ENCODE assay signal across 8 cellular contexts in the genomic region with DNA sequence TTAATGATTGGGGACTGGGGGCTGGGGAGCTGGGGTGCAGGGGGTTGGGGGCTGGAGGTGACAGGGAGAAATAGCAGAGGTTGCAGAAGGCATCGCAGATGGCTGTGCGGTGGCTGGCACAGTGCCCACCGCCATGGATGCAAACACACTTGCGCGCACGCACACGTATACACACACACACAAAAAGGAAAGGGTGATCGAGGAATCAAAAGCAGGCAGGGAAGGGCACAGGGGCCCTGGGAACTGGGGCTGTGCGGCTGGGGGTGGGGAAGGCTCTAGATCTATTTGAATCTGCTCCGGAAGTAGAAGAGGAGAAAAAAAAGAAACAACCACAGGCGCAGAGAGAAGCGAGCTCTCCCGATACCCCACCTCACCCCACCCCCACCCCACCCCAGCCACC. TPM values are rescaled to one million over a fixed set of nuclear protein-coding genes. Genes with fewer than 3 reads are reported as not detected.
DNase-seq lines count a peak whose midpoint lies in the region; ATAC-seq and TF ChIP-seq lines count a peak whose summit lies in the region.

No MANE protein-coding gene starts in this region.

- no peaks in the 10 kb centered on the region for H3K36me3 Mint-ChIP-seq in activated CD4-positive, alpha-beta T cell treated with anti-CD3 and anti-CD28 coated beads, Interleukin-2, amount 10 ng/mL, durations not matched to agents 24 days and 14 days (ENCODE audit: low read depth)

- TF ChIP-seq CTCF in tibial artery (IDR thresholded peaks at IDR 0.05) = no peak

- H3K27me3 ChIP-seq in tibial artery = no peaks in the 10 kb centered on the region

- no peaks in the 10 kb centered on the region for H3K36me3 ChIP-seq in tibial artery

- no peak overlapping the region for H3K4me3 ChIP-seq in tibial artery

- H3K27me3 Mint-ChIP-seq in activated CD4-positive, alpha-beta T cell treated with anti-CD3 and anti-CD28 coated beads, Interleukin-2, amount 10 ng/mL, durations not matched to agents 24 days and 14 days = no peaks in the 10 kb centered on the region
- no peaks in the 10 kb centered on the region for H3K27me3 Mint-ChIP-seq in stimulated activated naive CD8-positive, alpha-beta T cell treated with anti-CD3 and anti-CD28 coated beads, Interleukin-15, amount 100 ng/mL, for 72 hours

- H3K27ac ChIP-seq in angular gyrus (ENCODE audit: low read depth, low read length) (peak overlapping the region; percentile 79), tibial artery (no peak overlapping the region)

- peak overlapping the region; percentile 4 for H3K27ac Mint-ChIP-seq in activated CD4-positive, alpha-beta T cell treated with anti-CD3 and anti-CD28 coated beads, Interleukin-2, amount 10 ng/mL, durations not matched to agents 24 days and 14 days
- peak overlapping the region in 1 of 2 donors; percentile 92 for H3K27ac Mint-ChIP-seq in stimulated activated naive CD8-positive, alpha-beta T cell treated with anti-CD3 and anti-CD28 coated beads, Interleukin-15, amount 100 ng/mL, for 72 hours

- intact Hi-C loops in activated CD4-positive, alpha-beta T cell treated with anti-CD3 and anti-CD28 coated beads, Interleukin-2, amount 10 ng/mL, durations not matched to agents 24 days and 14 days (cut with micrococcal nuclease) = no loop called here
- intact Hi-C loops in tibial artery (cut with DNase I; ENCODE audit: low total_unique reads) = no loop called here

- no peaks in the 10 kb centered on the region for H3K9me3 ChIP-seq in tibial artery

- peaks cover 2% of the 10 kb centered on the region for H3K4me1 Mint-ChIP-seq in activated CD4-positive, alpha-beta T cell treated with anti-CD3 and anti-CD28 coated beads, Interleukin-2, amount 10 ng/mL, durations not matched to agents 24 days and 14 days
- H3K4me1 Mint-ChIP-seq in stimulated activated naive CD8-positive, alpha-beta T cell treated with anti-CD3 and anti-CD28 coated beads, Interleukin-15, amount 100 ng/mL, for 72 hours = peaks cover 9% of the 10 kb centered on the region

- H3K9me3 Mint-ChIP-seq in activated CD4-positive, alpha-beta T cell treated with anti-CD3 and anti-CD28 coated beads, Interleukin-2, amount 10 ng/mL, durations not matched to agents 24 days and 14 days = no peaks in the 10 kb centered on the region
- H3K9me3 Mint-ChIP-seq in stimulated activated naive CD8-positive, alpha-beta T cell treated with anti-CD3 and anti-CD28 coated beads, Interleukin-15, amount 100 ng/mL, for 72 hours = no peaks in the 10 kb centered on the region

- peak; percentile 55 for ATAC-seq in stimulated activated naive CD8-positive, alpha-beta T cell treated with anti-CD3 and anti-CD28 coated beads, Interleukin-15, amount 100 ng/mL, for 72 hours
- no peak for ATAC-seq in HG03159 (IDR thresholded peaks at IDR 0.05; ENCODE audit: unreplicated experiment)

- DNase-seq in activated CD4-positive, alpha-beta T cell treated with anti-CD3 and anti-CD28 coated beads, Interleukin-2, amount 10 ng/mL, durations not matched to agents 24 days and 14 days = no peak
- no peak for DNase-seq in activated CD4-positive, alpha-beta T cell treated with anti-CD3 and anti-CD28 coated beads for 4 hours
- DNase-seq in NCI-H524 (lab: John Stamatoyannopoulos, UW) (peak; percentile 91 to 97), tibial artery (no peak), dedifferentiated amniotic fluid mesenchymal stem cell (ENCODE audit: extremely low spot score) (no peak)
- DNase-seq in stimulated activated naive CD8-positive, alpha-beta T cell treated with anti-CD3 and anti-CD28 coated beads, Interleukin-15, amount 100 ng/mL, for 72 hours = peak in 1 of 2 donors; percentile 10

- no peaks in the 10 kb centered on the region for H3K4me1 ChIP-seq in tibial artery

- H3K4me3 Mint-ChIP-seq in activated CD4-positive, alpha-beta T cell treated with anti-CD3 and anti-CD28 coated beads, Interleukin-2, amount 10 ng/mL, durations not matched to agents 24 days and 14 days = peak overlapping the region; percentile 51
- H3K4me3 Mint-ChIP-seq in stimulated activated naive CD8-positive, alpha-beta T cell treated with anti-CD3 and anti-CD28 coated beads, Interleukin-15, amount 100 ng/mL, for 72 hours = peak overlapping the region; percentile 73 to 75

RNA-seq across cellular contexts. Expression of a gene that starts 39.4 kb away (rescaled TPM):
- total RNA-seq in activated CD4-positive, alpha-beta T cell treated with anti-CD3 and anti-CD28 coated beads, Interleukin-2, amount 10 ng/mL, durations not matched to agents 24 days and 14 days = 1.8 and 2.8 TPM in 2 replicates

RNA-seq across cellular contexts. Expression of a gene that starts 42.7 kb away (rescaled TPM):
- 78.6 and 79.2 TPM in 2 replicates for total RNA-seq in activated CD4-positive, alpha-beta T cell treated with anti-CD3 and anti-CD28 coated beads, Interleukin-2, amount 10 ng/mL, durations not matched to agents 24 days and 14 days

RNA-seq across cellular contexts. Expression of a gene that starts 43.9 kb away (rescaled TPM):
- total RNA-seq in activated CD4-positive, alpha-beta T cell treated with anti-CD3 and anti-CD28 coated beads, Interleukin-2, amount 10 ng/mL, durations not matched to agents 24 days and 14 days = 14.5 and 16.7 TPM in 2 replicates

RNA-seq across cellular contexts. Expression of a gene that starts 55.4 kb away (rescaled TPM):
- 135 and 142 TPM in 2 replicates for total RNA-seq in activated CD4-positive, alpha-beta T cell treated with anti-CD3 and anti-CD28 coated beads, Interleukin-2, amount 10 ng/mL, durations not matched to agents 24 days and 14 days

Comparison
In these comparisons a context has a peak if more than half of its experiments do, and no peak if none do; other contexts are left out.
1. DNase-seq: peak in NCI-H524 (2 of 2); none in activated CD4-positive, alpha-beta T cell treated with anti-CD3 and anti-CD28 coated beads, Interleukin-2, amount 10 ng/mL, durations not matched to agents 24 days and 14 days (single experiment), activated CD4-positive, alpha-beta T cell treated with anti-CD3 and anti-CD28 coated beads for 4 hours (0 of 2), tibial artery (0 of 2) and dedifferentiated amniotic fluid mesenchymal stem cell (single experiment).